23 cellular contexts compared by ENCODE assay signal in genomic region chr2:661215-661635, GRCh38.
"Had no signal": no experiment of that assay in that cellular context is flagged by ENCODE, and none has a peak within 500 bp of the region (broad histone marks: within the 10 kb centered on the region; RNA-seq: fewer than 3 reads in every experiment).

No MANE protein-coding gene starts in this region.

- H3K27me3 Mint-ChIP-seq: activated B cell treated with CpG ODN at 0.5 μM for 24 hours; activated naive CD8-positive, alpha-beta T cell; activated T-helper 17 cell treated with anti-CD3 and anti-CD28 coated beads, Interleukin-2, amount 50 U/mL, for 72 hours had no signal

- H3K27ac ChIP-seq: brain microvascular endothelial cell, cardiac muscle cell had no signal

- H3K27me3 ChIP-seq: cardiac muscle cell had no signal

- H3K36me3 ChIP-seq: brain microvascular endothelial cell, cardiac muscle cell had no signal

- FAIRE-seq: RCC 7860 had no signal

- H3K4me3 Mint-ChIP-seq: activated B cell treated with CpG ODN at 0.5 μM for 24 hours; activated CD4-positive, alpha-beta T cell treated with anti-CD3 and anti-CD28 coated beads, Interleukin-2, amount 10 ng/mL, durations not matched to agents 24 days and 14 days; activated naive CD4-positive, alpha-beta T cell treated with anti-CD3 and anti-CD28 coated beads for 36 hours; activated naive CD8-positive, alpha-beta T cell; activated T-helper 17 cell treated with anti-CD3 and anti-CD28 coated beads, Interleukin-2, amount 50 U/mL, for 72 hours; T-helper 1 cell treated with Interleukin-12 subunit alpha and Interleukin-12 subunit beta and Interleukin-4 antibody, amounts not matched to agents 30 μg/mL and 1 μg/mL, for 36 hours had no signal

- H3K4me3 ChIP-seq: cardiac muscle cell had no signal

- DNase-seq: activated B cell treated with CpG ODN at 0.5 μM for 24 hours; activated CD4-positive, alpha-beta T cell treated with anti-CD3 and anti-CD28 coated beads for 1 hour; activated CD4-positive, alpha-beta T cell treated with anti-CD3 and anti-CD28 coated beads, Interleukin-2, amount 10 ng/mL, durations not matched to agents 24 days and 14 days; activated CD4-positive, alpha-beta T cell treated with anti-CD3 and anti-CD28 coated beads, Interleukin-2, amount 50 U/mL, for 48 hours; activated gamma-delta T cell; activated naive CD4-positive, alpha-beta T cell treated with anti-CD3 and anti-CD28 coated beads for 36 hours; activated T-cell treated with anti-CD3 and anti-CD28 coated beads for 4 hours; activated T-cell treated with anti-CD3 and anti-CD28 coated beads, Interleukin-2, amount 50 U/mL, for 48 hours; amygdala; brain microvascular endothelial cell; Karpas-422; MM.1S; NCI-H1105; NCI-H1436; NCI-H187; NCI-H2081; NCI-H510A treated with DMSO at 0.1 percent for 48 hours; SHP77 treated with DMSO at 0.1 percent for 48 hours had no signal

- H3K27ac Mint-ChIP-seq: activated B cell treated with CpG ODN at 0.5 μM for 24 hours; activated CD4-positive, alpha-beta T cell treated with anti-CD3 and anti-CD28 coated beads, Interleukin-2, amount 10 ng/mL, durations not matched to agents 24 days and 14 days; activated naive CD4-positive, alpha-beta T cell treated with anti-CD3 and anti-CD28 coated beads for 36 hours; activated naive CD8-positive, alpha-beta T cell; activated T-helper 17 cell treated with anti-CD3 and anti-CD28 coated beads, Interleukin-2, amount 50 U/mL, for 72 hours; T-helper 1 cell treated with Interleukin-12 subunit alpha and Interleukin-12 subunit beta and Interleukin-4 antibody, amounts not matched to agents 30 μg/mL and 1 μg/mL, for 36 hours had no signal
